Comparison of ENCODE assay signal across 1 cellular context in the genomic region with DNA sequence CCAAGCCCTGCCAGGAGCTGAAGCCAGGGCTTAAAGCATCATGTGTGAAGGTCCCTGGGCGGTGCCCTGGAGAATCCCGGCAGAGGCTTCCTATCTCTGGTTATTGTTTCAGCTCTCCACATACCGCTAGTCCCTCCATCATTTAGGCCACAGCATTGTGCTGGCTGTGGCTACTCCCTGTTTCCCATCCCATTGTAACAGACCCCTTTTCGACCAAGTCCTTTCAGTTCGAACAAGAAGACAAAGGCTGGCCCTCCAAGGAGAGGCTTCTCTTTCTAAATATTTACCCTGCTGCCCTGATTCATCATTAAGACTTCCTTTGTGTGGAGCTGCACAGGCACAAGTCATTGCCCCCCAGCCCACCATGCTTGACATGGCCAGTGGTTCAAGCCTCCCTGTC.
TF ChIP-seq lines count a peak whose summit lies in the region.

No MANE protein-coding gene starts in this region.

TF ChIP-seq in IMR-90, 13 proteins besides CTCF, POLR2A, EP300 and RAD21:
- TF ChIP-seq MAFK (IDR thresholded peaks at IDR 0.05; ENCODE audit: low read depth, low read length) (no peak), MAZ (IDR thresholded peaks at IDR 0.05; ENCODE audit: borderline replicate concordance, low read depth, low read length) (no peak), CEBPB (IDR thresholded peaks at IDR 0.05; ENCODE audit: low read depth, low read length) (no peak), RCOR1 (IDR thresholded peaks at IDR 0.05; ENCODE audit: insufficient replicate concordance, low read length) (no peak), CHD1 (IDR thresholded peaks at IDR 0.05; ENCODE audit: low read depth, low read length) (no peak), NFE2L2 (IDR thresholded peaks at IDR 0.05; ENCODE audit: low read depth, low read length) (no peak), SMC3 (IDR thresholded peaks at IDR 0.05; ENCODE audit: low read depth, low read length) (no peak), FOS (IDR thresholded peaks at IDR 0.05; ENCODE audit: low read depth, low read length) (no peak), MXI1 (IDR thresholded peaks at IDR 0.05; ENCODE audit: borderline replicate concordance, low read depth, low read length) (no peak), BHLHE40 (IDR thresholded peaks at IDR 0.05; ENCODE audit: low read depth, low read length) (no peak), RFX5 (IDR thresholded peaks at IDR 0.05; ENCODE audit: low read depth, low read length) (no peak)
- TF ChIP-seq, protein P1, sequence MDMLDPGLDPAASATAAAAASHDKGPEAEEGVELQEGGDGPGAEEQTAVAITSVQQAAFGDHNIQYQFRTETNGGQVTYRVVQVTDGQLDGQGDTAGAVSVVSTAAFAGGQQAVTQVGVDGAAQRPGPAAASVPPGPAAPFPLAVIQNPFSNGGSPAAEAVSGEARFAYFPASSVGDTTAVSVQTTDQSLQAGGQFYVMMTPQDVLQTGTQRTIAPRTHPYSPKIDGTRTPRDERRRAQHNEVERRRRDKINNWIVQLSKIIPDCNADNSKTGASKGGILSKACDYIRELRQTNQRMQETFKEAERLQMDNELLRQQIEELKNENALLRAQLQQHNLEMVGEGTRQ (IDR thresholded peaks at IDR 0.05; ENCODE audit: low read depth, low read length) = no peak
- TF ChIP-seq, protein P2, sequence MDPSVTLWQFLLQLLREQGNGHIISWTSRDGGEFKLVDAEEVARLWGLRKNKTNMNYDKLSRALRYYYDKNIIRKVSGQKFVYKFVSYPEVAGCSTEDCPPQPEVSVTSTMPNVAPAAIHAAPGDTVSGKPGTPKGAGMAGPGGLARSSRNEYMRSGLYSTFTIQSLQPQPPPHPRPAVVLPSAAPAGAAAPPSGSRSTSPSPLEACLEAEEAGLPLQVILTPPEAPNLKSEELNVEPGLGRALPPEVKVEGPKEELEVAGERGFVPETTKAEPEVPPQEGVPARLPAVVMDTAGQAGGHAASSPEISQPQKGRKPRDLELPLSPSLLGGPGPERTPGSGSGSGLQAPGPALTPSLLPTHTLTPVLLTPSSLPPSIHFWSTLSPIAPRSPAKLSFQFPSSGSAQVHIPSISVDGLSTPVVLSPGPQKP (IDR thresholded peaks at IDR 0.05; ENCODE audit: borderline replicate concordance, low read depth, low read length) = no peak
